ENCODE assay signal across 8 cellular contexts in genomic region chr12:47715393-47715876, GRCh38. TPM values are rescaled to one million over a fixed set of nuclear protein-coding genes. Genes with fewer than 3 reads are reported as not detected.
DNase-seq lines count a peak whose midpoint lies in the region; ATAC-seq and TF ChIP-seq lines count a peak whose summit lies in the region.

No MANE protein-coding gene starts in this region.

- DNase-seq in BJ (ENCODE audit: low read depth) (no peak), HT1080 (ENCODE audit: low read depth) (peak; percentile 51), NT2/D1 (ENCODE audit: low read depth, low spot score) (peak; percentile 72), epithelial cell of proximal tubule (ENCODE audit: low read depth) (no peak), myocyte (ENCODE audit: low read depth) (peak; percentile 81)
- peak; percentile 67 for DNase-seq in activated CD8-positive, alpha-beta memory T cell treated with anti-CD3 and anti-CD28 coated beads, Interleukin-2, amount 50 U/mL, for 1 hour (ENCODE audit: extremely low read depth)
- DNase-seq in stimulated activated CD8-positive, alpha-beta memory T cell treated with anti-CD3 and anti-CD28 coated beads, Interleukin-7, amount 100 ng/mL, for 24 hours (ENCODE audit: low read depth), result peak; percentile 50

- peak; percentile 80 for TF ChIP-seq CTCF in BJ (IDR thresholded peaks at IDR 0.05; ENCODE audit: insufficient read depth, low read depth, low read length)
- peak; percentile 82 for TF ChIP-seq CTCF in epithelial cell of proximal tubule (conservative IDR thresholded peaks at IDR 0.05; ENCODE audit: low read depth, low read length)

- POLR2A ChIA-PET in BJ (lab: Charles Lee), result interaction anchor here (0.7 kb wide), 1 partner anchor 480 kb away, joined by 3 read pairs; no protein-coding TSS in a partner anchor

- CTCF ChIA-PET in BJ (lab: Yijun Ruan, JAX), result interaction anchor here (0.5 to 20.1 kb wide), 27 partner anchors 9 to 458 kb away, joined by 3 to 387 read pairs (median 5); partner anchors contain the start of genes ENDOU, RAPGEF3, RPAP3 and SLC48A1

- peak; percentile 87 for ATAC-seq in GM19372 (IDR thresholded peaks at IDR 0.05; ENCODE audit: low read depth, unreplicated experiment)

- H3K4me3 ChIP-seq in BJ (ENCODE audit: low read depth, low read length) (no peak overlapping the region), NT2/D1 (ENCODE audit: insufficient read length, low read depth) (no peak overlapping the region), epithelial cell of proximal tubule (ENCODE audit: low read depth, low read length) (no peak overlapping the region)

- H3K27me3 ChIP-seq in BJ (ENCODE audit: control insufficient read depth, insufficient read depth, low read length) (no peaks in the 10 kb centered on the region), NT2/D1 (ENCODE audit: insufficient read depth, insufficient read length) (no peaks in the 10 kb centered on the region)

- H3K36me3 ChIP-seq in BJ (ENCODE audit: control insufficient read depth, insufficient read depth, low read length) (no peaks in the 10 kb centered on the region), NT2/D1 (ENCODE audit: insufficient read depth, insufficient read length, low read length) (peaks cover 4% of the 10 kb centered on the region)

- H3K4me1 ChIP-seq in NT2/D1 (ENCODE audit: insufficient read depth, insufficient read length), result peaks cover 3% of the 10 kb centered on the region

- no peaks in the 10 kb centered on the region for H3K9me3 ChIP-seq in NT2/D1 (ENCODE audit: insufficient read depth, low read length)

- no peak overlapping the region for H3K9ac ChIP-seq in NT2/D1 (ENCODE audit: insufficient read length, low read depth)

RNA-seq across cellular contexts. Expression of gene RPAP3, which starts 9.6 kb away (rescaled TPM):
- polyA plus RNA-seq in BJ (2011; rRNA removed), result 6.1 and 15.6 TPM in 2 replicates
- polyA minus RNA-seq in BJ (2011; rRNA and poly(A)+ RNA removed), result 2.2 and 3.5 TPM in 2 replicates
- 20.8 and 25.4 TPM in 2 replicates for total RNA-seq in HT1080 (2014; rRNA removed; shearing (Covaris generic))
- polyA plus RNA-seq in HT1080 (2015; cell fraction: cytosol; rRNA removed), result 20.8 and 26.8 TPM in 2 replicates
- polyA plus RNA-seq in HT1080 (2015; cell fraction: nucleus; rRNA removed), result 25.7 and 29.4 TPM in 2 replicates
- 19.2 and 23.1 TPM in 2 replicates for total RNA-seq in epithelial cell of proximal tubule
- total RNA-seq in myocyte, result 16.3 and 19.7 TPM in 2 replicates
- polyA plus RNA-seq in myocyte (2012), result 12.8 TPM

RNA-seq across cellular contexts. Expression of gene ENDOU, which starts 9.9 kb away (rescaled TPM):
- 0.06 TPM in 1 of 2 replicates, not detected in the other for polyA plus RNA-seq in BJ (2011; rRNA removed)
- not detected in 2 replicates for polyA minus RNA-seq in BJ (2011; rRNA and poly(A)+ RNA removed)
- not detected in 2 replicates for total RNA-seq in HT1080 (2014; rRNA removed; shearing (Covaris generic))
- not detected in 2 replicates for polyA plus RNA-seq in HT1080 (2015; cell fraction: cytosol; rRNA removed)
- not detected in 2 replicates for polyA plus RNA-seq in HT1080 (2015; cell fraction: nucleus; rRNA removed)
- total RNA-seq in epithelial cell of proximal tubule, result not detected in 2 replicates
- total RNA-seq in myocyte, result not detected in 2 replicates
- polyA plus RNA-seq in myocyte (2012), result 0.09 TPM

RNA-seq across cellular contexts. Expression of gene RAPGEF3, which starts 43.2 kb away (rescaled TPM):
- polyA plus RNA-seq in BJ (2011; rRNA removed), result 1.3 and 2.4 TPM in 2 replicates
- 2.0 and 3.9 TPM in 2 replicates for polyA minus RNA-seq in BJ (2011; rRNA and poly(A)+ RNA removed)
- total RNA-seq in HT1080 (2014; rRNA removed; shearing (Covaris generic)), result 3.7 and 4.1 TPM in 2 replicates
- polyA plus RNA-seq in HT1080 (2015; cell fraction: cytosol; rRNA removed), result 1.5 and 2.2 TPM in 2 replicates
- polyA plus RNA-seq in HT1080 (2015; cell fraction: nucleus; rRNA removed), result 5.8 and 7.8 TPM in 2 replicates
- 8.5 and 102 TPM in 2 replicates for total RNA-seq in epithelial cell of proximal tubule
- 0.47 and 0.62 TPM in 2 replicates for total RNA-seq in myocyte
- polyA plus RNA-seq in myocyte (2012), result 5.5 TPM

RNA-seq across cellular contexts. Expression of gene SLC48A1, which starts 57.6 kb away (rescaled TPM):
- 11.4 and 16.6 TPM in 2 replicates for polyA plus RNA-seq in BJ (2011; rRNA removed)
- 11.3 and 16.0 TPM in 2 replicates for polyA minus RNA-seq in BJ (2011; rRNA and poly(A)+ RNA removed)
- total RNA-seq in HT1080 (2014; rRNA removed; shearing (Covaris generic)), result 11.7 and 13.3 TPM in 2 replicates
- 12.8 and 17.8 TPM in 2 replicates for polyA plus RNA-seq in HT1080 (2015; cell fraction: cytosol; rRNA removed)
- 20.2 and 21.6 TPM in 2 replicates for polyA plus RNA-seq in HT1080 (2015; cell fraction: nucleus; rRNA removed)
- total RNA-seq in epithelial cell of proximal tubule (10.4 and 51.8 TPM in 2 replicates), myocyte (4.0 and 7.5 TPM in 2 replicates)
- 52.2 TPM for polyA plus RNA-seq in myocyte (2012)

Comparison
In these comparisons a context has a peak if more than half of its experiments do, and no peak if none do; other contexts are left out.
1. DNase-seq: peak in HT1080 (single experiment), NT2/D1 (single experiment), activated CD8-positive, alpha-beta memory T cell treated with anti-CD3 and anti-CD28 coated beads, Interleukin-2, amount 50 U/mL, for 1 hour (single experiment), myocyte (single experiment) and stimulated activated CD8-positive, alpha-beta memory T cell treated with anti-CD3 and anti-CD28 coated beads, Interleukin-7, amount 100 ng/mL, for 24 hours (single experiment); none in BJ (single experiment) and epithelial cell of proximal tubule (single experiment).